ENCODE assay signal across 15 cellular contexts in genomic region chr17:9726291-9726690, GRCh38.
A peak's percentile ranks its signal among the peaks of the same experiment; 100 is the strongest.
DNase-seq lines count a peak whose midpoint lies in the region; ATAC-seq and TF ChIP-seq lines count a peak whose summit lies in the region.
"Had no signal": no experiment of that assay in that cellular context is flagged by ENCODE, and none has a peak within 500 bp of the region (broad histone marks: within the 10 kb centered on the region; RNA-seq: fewer than 3 reads in every experiment).

No MANE protein-coding gene starts in this region.

- no peak for ATAC-seq in GM19452 (IDR thresholded peaks at IDR 0.05; ENCODE audit: unreplicated experiment)
- no peak for ATAC-seq in GM18867 (IDR thresholded peaks at IDR 0.05; ENCODE audit: unreplicated experiment)

- no peak for TF ChIP-seq CTCF in brain (conservative IDR thresholded peaks at IDR 0.05)
- no peak for TF ChIP-seq CTCF in endodermal cell (conservative IDR thresholded peaks at IDR 0.05)
- TF ChIP-seq CTCF in neural progenitor cell (IDR thresholded peaks at IDR 0.05), result no peak

- H3K27ac ChIP-seq in endodermal cell (ENCODE audit: low read depth, low read length) (peak overlapping the region; percentile 85), neural progenitor cell (no peak overlapping the region)
- H3K27ac ChIP-seq: A549, GM23248 had no signal

- WGBS in endodermal cell (ENCODE audit: insufficient coverage in 1 of 2, insufficient read length in 1 of 2), 2 experiments, result 90 to 94% methylated on average over 5 to 6 of the region's 6 CpGs

- peaks cover 17% of the 10 kb centered on the region for H3K9me3 ChIP-seq in endodermal cell (ENCODE audit: control insufficient read depth, low read length)
- no peaks in the 10 kb centered on the region for H3K9me3 ChIP-seq in neural progenitor cell (ENCODE audit: low read depth)
- H3K9me3 ChIP-seq: A549, HAP-1 had no signal

- H2AFZ ChIP-seq in neural progenitor cell (replicated peaks), result no peak overlapping the region
- H2AFZ ChIP-seq: GM23248 had no signal

- H3K4me3 ChIP-seq in endodermal cell (ENCODE audit: low read length) (no peak overlapping the region), neural progenitor cell (no peak overlapping the region)
- H3K4me3 ChIP-seq: A549, GM23248, HAP-1 had no signal

- H3K9ac ChIP-seq in endodermal cell (ENCODE audit: extremely low read depth, low read length, poor library complexity, severe bottlenecking) (no peak overlapping the region), neural progenitor cell (no peak overlapping the region)
- H3K9ac ChIP-seq: GM23248 had no signal

- H3K9me3 Mint-ChIP-seq in brain (peaks cover 0 to 2% (median 0%) of the 10 kb centered on the region in 5 experiments), endodermal cell (peaks cover 13% of the 10 kb centered on the region), neural progenitor cell (no peaks in the 10 kb centered on the region)
- H3K9me3 Mint-ChIP-seq: CD4-positive, alpha-beta memory T cell had no signal

- no peaks in the 10 kb centered on the region for H4K20me1 ChIP-seq in neural progenitor cell (ENCODE audit: low read depth)

- peak overlapping the region in 1 of 5 experiments; percentile 12 for H3K4me3 Mint-ChIP-seq in brain
- H3K4me3 Mint-ChIP-seq in endodermal cell, result no peak overlapping the region
- H3K4me3 Mint-ChIP-seq in neural progenitor cell, result no peak overlapping the region
- H3K4me3 Mint-ChIP-seq: CD4-positive, alpha-beta memory T cell had no signal

- H3K27me3 Mint-ChIP-seq in brain (peaks cover 3% of the 10 kb centered on the region), endodermal cell (ENCODE audit: insufficient read depth) (no peaks in the 10 kb centered on the region), neural progenitor cell (ENCODE audit: insufficient read depth, low read depth) (peaks cover 5% of the 10 kb centered on the region)

- H3K36me3 Mint-ChIP-seq in brain (no peaks in the 10 kb centered on the region), endodermal cell (ENCODE audit: low read depth) (peaks cover 25% of the 10 kb centered on the region), neural progenitor cell (no peaks in the 10 kb centered on the region)
- H3K36me3 Mint-ChIP-seq: CD14-positive monocyte; CD4-positive, alpha-beta memory T cell had no signal

- H3K4me1 Mint-ChIP-seq in brain (peaks cover 21% of the 10 kb centered on the region), endodermal cell (no peaks in the 10 kb centered on the region), neural progenitor cell (peaks cover 22% of the 10 kb centered on the region)

- H3K79me2 ChIP-seq in neural progenitor cell (ENCODE audit: low read depth), result no peaks in the 10 kb centered on the region

- H3K27ac Mint-ChIP-seq in brain (peak overlapping the region in 4 of 5 experiments; percentile 12 to 88 (median 75)), endodermal cell (peak overlapping the region; percentile 55), neural progenitor cell (peak overlapping the region; percentile 75)
- H3K27ac Mint-ChIP-seq: CD4-positive, alpha-beta memory T cell had no signal

- H3K36me3 ChIP-seq in endodermal cell (ENCODE audit: control insufficient read depth, insufficient read depth, low read length), result peaks cover 7% of the 10 kb centered on the region
- H3K36me3 ChIP-seq in neural progenitor cell, result no peaks in the 10 kb centered on the region
- H3K36me3 ChIP-seq: HAP-1 had no signal

- DNase-seq in endodermal cell, result no peak
- DNase-seq in neural progenitor cell (ENCODE audit: low spot score), result peak; percentile 5
- no peak for DNase-seq in SKM-1 treated with dmso at 0.1 percent for 144 hours (lab: John Stamatoyannopoulos, UW; ENCODE audit: unreplicated experiment)
- DNase-seq in germinal center (ENCODE audit: low spot score), result no peak
- DNase-seq: AML-193; CD4-positive, alpha-beta memory T cell; DMS153; DMS79 had no signal

- H3K4me1 ChIP-seq in endodermal cell (ENCODE audit: control insufficient read depth, insufficient read depth, low read length) (no peaks in the 10 kb centered on the region), neural progenitor cell (peaks cover 17% of the 10 kb centered on the region)
- H3K4me1 ChIP-seq: HAP-1 had no signal

- H3F3A ChIP-seq in neural progenitor cell (ENCODE audit: low read depth), result no peaks in the 10 kb centered on the region

- H3K27me3 ChIP-seq in endodermal cell (ENCODE audit: control insufficient read depth, insufficient read depth, low read length, poor library complexity, severe bottlenecking) (no peaks in the 10 kb centered on the region), neural progenitor cell (no peaks in the 10 kb centered on the region)

- H3K4me2 ChIP-seq in neural progenitor cell, result peak overlapping the region; percentile 50
- H3K4me2 ChIP-seq: A549 had no signal
